ENCODE assay signal across 23 cellular contexts in the genomic region with DNA sequence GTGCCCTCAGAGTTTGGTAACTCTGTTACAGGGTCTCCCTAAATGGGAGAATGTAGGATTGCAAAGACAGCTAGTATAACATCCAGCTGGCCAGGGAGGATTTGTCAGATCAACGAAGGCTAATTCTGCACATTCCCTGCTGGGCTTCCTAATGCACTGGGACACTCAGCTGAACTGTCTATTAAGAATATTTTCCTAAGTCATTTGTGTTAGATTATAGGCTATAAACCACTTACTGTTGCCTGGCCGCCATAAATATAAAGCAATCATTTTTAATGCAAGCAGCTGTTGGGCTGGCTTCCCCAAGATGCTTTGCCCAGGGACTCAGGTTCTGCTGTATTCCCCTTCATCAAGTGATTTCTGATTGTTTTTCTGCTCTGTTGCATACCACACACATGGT. TPM values are rescaled to one million over a fixed set of nuclear protein-coding genes. Genes with fewer than 3 reads are reported as not detected.
"Had no signal": no experiment of that assay in that cellular context is flagged by ENCODE, and none has a peak within 500 bp of the region (broad histone marks: within the 10 kb centered on the region; RNA-seq: fewer than 3 reads in every experiment).

No MANE protein-coding gene starts in this region.

- H3K4me3 ChIP-seq: MG63, Peyer's patch, SJCRH30 had no signal

- H3K27ac ChIP-seq: Peyer's patch, RWPE1, SJCRH30 had no signal

- H3K36me3 ChIP-seq: MG63, Peyer's patch, SJCRH30 had no signal

- DNase-seq: activated B cell treated with CpG ODN at 0.5 μM for 24 hours; activated CD4-positive, alpha-beta T cell treated with anti-CD3 and anti-CD28 coated beads for 1 hour; activated CD4-positive, alpha-beta T cell treated with anti-CD3 and anti-CD28 coated beads, Interleukin-2, amount 10 ng/mL, durations not matched to agents 24 days and 14 days; activated CD4-positive, alpha-beta T cell treated with anti-CD3 and anti-CD28 coated beads, Interleukin-2, amount 50 U/mL, for 48 hours; activated CD8-positive, alpha-beta memory T cell treated with anti-CD3 and anti-CD28 coated beads, Interleukin-2, amount 10 ng/mL, durations not matched to agents 7 days and 5 days; activated gamma-delta T cell; activated naive CD4-positive, alpha-beta T cell treated with anti-CD3 and anti-CD28 coated beads for 36 hours; activated T-cell treated with anti-CD3 and anti-CD28 coated beads, Interleukin-2, amount 50 U/mL, for 4 hours; amygdala; MG63; MV-4-11; NCI-H1092 treated with DMSO at 0.1 percent for 48 hours; NCI-H146; NCI-H187 treated with DMSO at 0.1 percent for 48 hours; NCI-H446; NCI-H748 treated with DMSO at 0.1 percent for 48 hours; Peyer's patch; Right ventricle myocardium superior; SJCRH30; T-cell; T-helper 2 cell; T1000 had no signal

- H3K9me3 ChIP-seq: MG63, Peyer's patch, SJCRH30 had no signal

- H3K4me1 ChIP-seq: Peyer's patch, SJCRH30 had no signal

- H3K27me3 ChIP-seq: MG63, Peyer's patch, SJCRH30 had no signal

RNA-seq across cellular contexts. Expression of a gene that starts 35.3 kb away (rescaled TPM):
- total RNA-seq: activated B cell treated with CpG ODN at 0.5 μM for 24 hours had no signal
